ENCODE assay signal across 22 cellular contexts in the genomic region with DNA sequence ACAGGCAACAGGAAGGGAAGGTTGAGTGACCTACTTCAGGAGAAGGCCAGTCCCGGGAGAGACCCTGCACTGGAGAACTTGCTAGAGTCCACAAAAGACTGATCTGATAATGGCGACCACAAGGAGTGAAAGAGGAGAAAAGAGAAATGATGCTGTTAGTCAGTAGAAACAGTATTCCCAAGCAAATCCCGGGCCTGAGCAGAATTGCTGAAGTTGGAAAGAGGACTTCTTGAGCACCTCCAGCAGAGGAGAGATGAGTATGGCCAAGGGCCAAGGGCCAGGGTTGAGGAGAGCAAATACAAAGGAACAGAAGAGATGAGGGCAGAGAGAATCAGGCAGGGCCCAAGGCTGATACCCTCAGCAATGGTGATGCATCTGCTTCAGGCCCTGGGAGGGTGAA.
"Had no signal": no experiment of that assay in that cellular context is flagged by ENCODE, and none has a peak within 500 bp of the region (broad histone marks: within the 10 kb centered on the region; RNA-seq: fewer than 3 reads in every experiment).

No MANE protein-coding gene starts in this region.

- ATAC-seq: Panc1, PC-3 had no signal

- DNase-seq: Karpas-422; KG1; MG63; NCI-H1092 treated with DMSO at 0.1 percent for 48 hours; NCI-H1436; NCI-H187; NCI-H2029; NCI-H2081 treated with DMSO at 0.1 percent for 48 hours; NCI-H2171; NCI-H226; NCI-H446; NCI-H510A; NCI-H524 treated with DMSO at 0.1 percent for 48 hours; NCI-H69; NCI-H774; NK-92 treated with Interleukin-12 subunit alpha and Interleukin-12 subunit beta, amount 100 ng/mL, for 24 hours; PC-3; SHP77; SK-N-SH; SW 1271 had no signal

- H3K4me2 ChIP-seq: SK-N-SH had no signal

- H3K4me3 ChIP-seq: MG63 had no signal

- H3K27me3 ChIP-seq: MG63 had no signal

- H3K9me3 ChIP-seq: MG63, SK-N-SH had no signal

- H3K27ac ChIP-seq: RWPE1 had no signal

- H3K9ac ChIP-seq: SK-N-SH had no signal

- H3K36me3 ChIP-seq: MG63 had no signal
